1 cellular context compared by ENCODE assay signal in genomic region chr6:41545703-41546474, GRCh38.
TF ChIP-seq lines count a peak whose summit lies in the region.

Gene FOXP4 (plus strand): TSS chr6:41546381. CDS start chr6:41565761, 19,380 bp downstream.

TF ChIP-seq in WTC11, 78 proteins besides CTCF, POLR2A, EP300 and RAD21 (continued from another document):
- TF ChIP-seq MAX (CRISPR knock-in tag; IDR thresholded peaks at IDR 0.05): peak; percentile 75; the same call in 1 of the 2 replicates
- TF ChIP-seq ZNF423 (CRISPR knock-in tag; IDR thresholded peaks at IDR 0.05): peak; percentile 80
- peak; percentile 51 for TF ChIP-seq USF1 (CRISPR knock-in tag; IDR thresholded peaks at IDR 0.05)
- 0 out of 2 replicates have a peak, but pooled peaks have one; percentile 3 for TF ChIP-seq SMAD3 (CRISPR knock-in tag; IDR thresholded peaks at IDR 0.05; ENCODE audit: borderline replicate concordance)
- TF ChIP-seq JUN (CRISPR knock-in tag; IDR thresholded peaks at IDR 0.05): peak; percentile 8; the same call in 1 of the 2 replicates
- TF ChIP-seq IRF2 (CRISPR knock-in tag; IDR thresholded peaks at IDR 0.05; ENCODE audit: borderline replicate concordance, low read depth): no peak
